Comparison of ENCODE assay signal across 1 cellular context in genomic region chr1:28771921-28772320, GRCh38.
TF ChIP-seq lines count a peak whose summit lies in the region.

No MANE protein-coding gene starts in this region.

TF ChIP-seq in HepG2, 621 proteins besides CTCF, POLR2A, EP300 and RAD21:
- TF ChIP-seq POLR2G (IDR thresholded peaks at IDR 0.05; ENCODE audit: low read depth, low read length): 0 out of 2 replicates have a peak, but pooled peaks have one; percentile 28
